ENCODE assay signal across 8 cellular contexts in the genomic region with DNA sequence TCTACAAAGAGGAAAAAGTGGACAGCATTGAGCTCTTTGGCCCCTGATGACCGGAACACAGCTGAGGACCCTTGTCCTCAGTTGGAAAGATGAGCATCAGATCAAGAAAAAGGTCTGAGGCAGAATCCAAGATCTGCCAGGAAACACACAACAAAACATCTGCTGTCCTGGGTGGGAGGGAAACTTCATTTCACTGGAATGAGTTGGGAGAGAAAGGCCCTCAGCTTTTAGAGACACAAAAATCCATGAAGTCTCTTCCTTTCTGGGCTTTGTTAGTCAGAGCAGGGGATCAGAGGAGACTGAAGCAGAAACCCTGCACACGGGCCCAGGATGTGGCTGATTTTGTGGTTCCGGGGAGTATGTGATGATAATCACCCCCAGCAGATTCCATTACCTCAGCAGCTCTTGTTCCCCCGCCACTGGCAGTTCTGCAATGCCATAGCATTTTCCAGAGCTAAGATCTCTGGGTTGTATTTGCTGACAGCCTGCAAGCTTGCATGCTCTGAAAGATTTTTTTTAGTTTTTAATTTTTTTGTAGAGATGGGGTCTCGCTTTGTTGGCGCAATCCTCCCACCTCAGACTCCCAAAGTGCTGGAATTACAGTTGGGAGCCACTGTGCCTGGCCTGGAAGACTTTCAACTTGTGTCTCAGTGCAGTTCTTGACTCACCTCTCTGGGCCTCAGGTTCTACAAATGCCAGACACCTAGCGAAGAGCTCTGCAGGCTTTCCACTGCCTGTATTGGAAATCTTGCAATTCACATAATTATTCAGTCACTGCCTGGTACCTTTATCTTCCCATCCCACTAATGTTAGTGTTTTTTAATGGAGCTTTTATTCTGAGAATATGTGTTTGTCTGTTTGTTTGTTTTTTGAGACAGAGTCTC. TPM values are rescaled to one million over a fixed set of nuclear protein-coding genes. Genes with fewer than 3 reads are reported as not detected.
A peak's percentile ranks its signal among the peaks of the same experiment; 100 is the strongest.
DNase-seq lines count a peak whose midpoint lies in the region; ATAC-seq and TF ChIP-seq lines count a peak whose summit lies in the region.

No MANE protein-coding gene starts in this region.

- H3K4me3 ChIP-seq in left ventricle myocardium inferior = no peak overlapping the region
- no peak overlapping the region for H3K4me3 ChIP-seq in esophagus squamous epithelium

- no peaks in the 10 kb centered on the region for H3K27me3 ChIP-seq in left ventricle myocardium inferior (ENCODE audit: low read depth)
- no peaks in the 10 kb centered on the region for H3K27me3 ChIP-seq in esophagus squamous epithelium

- no peak for TF ChIP-seq POLR2A in esophagus squamous epithelium (IDR thresholded peaks at IDR 0.05)

- TF ChIP-seq CTCF in left ventricle myocardium inferior (IDR thresholded peaks at IDR 0.05; ENCODE audit: borderline replicate concordance) = no peak
- no peak for TF ChIP-seq CTCF in esophagus squamous epithelium (IDR thresholded peaks at IDR 0.05)

- intact Hi-C loops in Right ventricle myocardium superior (cut with DNase I) (no loop called here), left ventricle myocardium inferior (cut with micrococcal nuclease) (no loop called here), left colon (cut with DNase I, micrococcal nuclease) (no loop called here), esophagus squamous epithelium (cut with DNase I) (no loop called here)

- ATAC-seq in Right ventricle myocardium superior (ENCODE audit: poor library complexity) = peak; percentile 52
- peak; percentile 36 for ATAC-seq in left colon
- no peak for ATAC-seq in HG03045 (IDR thresholded peaks at IDR 0.05; ENCODE audit: unreplicated experiment)

- DNase-seq in Right ventricle myocardium superior (no peak), left ventricle myocardium inferior (no peak), activated T-cell treated with anti-CD3 and anti-CD28 coated beads for 24 hours (ENCODE audit: low read depth) (peak; percentile 62), left colon (peak; percentile 36), GDM1 (lab: John Stamatoyannopoulos, UW) (no peak), esophagus squamous epithelium (lab: John Stamatoyannopoulos, UW) (no peak)
- peak; percentile 34 to 57 for DNase-seq in stimulated activated CD8-positive, alpha-beta memory T cell treated with anti-CD3 and anti-CD28 coated beads, Interleukin-7, amount 100 ng/mL, for 1 hour (ENCODE audit: low read depth in 2 of 2)

- H3K36me3 ChIP-seq in left ventricle myocardium inferior = peaks cover 10% of the 10 kb centered on the region
- peaks cover 0 to 54% (median 0%) of the 10 kb centered on the region in 3 donors for H3K36me3 ChIP-seq in esophagus squamous epithelium

- H3K9me3 ChIP-seq in left ventricle myocardium inferior (replicated peaks) (peaks cover 22% of the 10 kb centered on the region), esophagus squamous epithelium (peaks cover 0 to 17% (median 14%) of the 10 kb centered on the region in 3 donors)

- H3K4me1 ChIP-seq in left ventricle myocardium inferior = peaks cover under 1% of the 10 kb centered on the region
- H3K4me1 ChIP-seq in esophagus squamous epithelium = peaks cover 0 to 9% (median 0%) of the 10 kb centered on the region in 3 donors

- H3K27ac ChIP-seq in left ventricle myocardium inferior (replicated peaks) = no peak overlapping the region
- peak overlapping the region in 2 of 4 donors; percentile 4 to 39 for H3K27ac ChIP-seq in esophagus squamous epithelium

- 72 to 81% methylated on average over 6 to 7 of the region's 7 CpGs for WGBS in esophagus squamous epithelium, 2 donors

RNA-seq across cellular contexts. Expression of a gene that starts 5.8 kb away (rescaled TPM):
- total RNA-seq in Right ventricle myocardium superior (16.4 TPM), left ventricle myocardium inferior (15.8 TPM), left colon (10 to 100 TPM; 30.2 to 37.9 TPM), esophagus squamous epithelium (10 to 100 TPM; 12.6 to 20.6 (median 17.1) TPM)

RNA-seq across cellular contexts. Expression of a gene that starts 50.3 kb away (rescaled TPM):
- total RNA-seq in Right ventricle myocardium superior (not detected), left ventricle myocardium inferior (0.25 TPM), left colon (1 to 10 TPM in 1 of 2 donors, under 1 TPM in 1; 0.75 to 1.1 TPM), esophagus squamous epithelium (1 to 10 TPM in 1 of 4 donors, under 1 TPM in 1, not detected in 2; 0.38 to 1.5 TPM)

Comparison
In these comparisons a context has a peak if more than half of its experiments do, and no peak if none do; other contexts are left out.
1. DNase-seq: peak in activated T-cell treated with anti-CD3 and anti-CD28 coated beads for 24 hours (single experiment), left colon (2 of 2) and stimulated activated CD8-positive, alpha-beta memory T cell treated with anti-CD3 and anti-CD28 coated beads, Interleukin-7, amount 100 ng/mL, for 1 hour (2 of 2); none in Right ventricle myocardium superior (single experiment), left ventricle myocardium inferior (single experiment), GDM1 (single experiment) and esophagus squamous epithelium (single experiment).